17 cellular contexts compared by ENCODE assay signal in genomic region chr11:23585700-23586099, GRCh38.
"Had no signal": no experiment of that assay in that cellular context is flagged by ENCODE, and none has a peak within 500 bp of the region (broad histone marks: within the 10 kb centered on the region; RNA-seq: fewer than 3 reads in every experiment).

No MANE protein-coding gene starts in this region.

- H3K4me3 ChIP-seq: colonic mucosa, esophagus squamous epithelium, gastroesophageal sphincter, left ventricle myocardium inferior, tibial nerve had no signal

- H3K9me3 Mint-ChIP-seq: activated B cell treated with CpG ODN at 0.5 μM for 24 hours; activated naive CD4-positive, alpha-beta T cell treated with anti-CD3 and anti-CD28 coated beads, Interleukin-2, amount 50 U/mL, for 24 hours had no signal

- H3K27me3 ChIP-seq: colonic mucosa, esophagus squamous epithelium, gastroesophageal sphincter, tibial nerve had no signal

- H3K36me3 Mint-ChIP-seq: activated naive CD4-positive, alpha-beta T cell treated with anti-CD3 and anti-CD28 coated beads, Interleukin-2, amount 50 U/mL, for 24 hours; naive thymus-derived CD4-positive, alpha-beta T cell; stimulated activated memory B cell treated with anti-CD40 and anti-IgM and Interleukin-4, amounts not matched to agents 10 μg/mL and 1 μg/mL and 100 μg/mL, for 72 hours had no signal

- H3K4me3 Mint-ChIP-seq: activated B cell treated with CpG ODN at 0.5 μM for 24 hours; activated CD8-positive, alpha-beta T cell treated with anti-CD3 and anti-CD28 coated beads for 36 hours; activated naive CD4-positive, alpha-beta T cell treated with anti-CD3 and anti-CD28 coated beads, Interleukin-2, amount 50 U/mL, for 24 hours; activated T-cell treated with anti-CD3 and anti-CD28 coated beads, Interleukin-2, amount 50 U/mL, for 4 hours; naive thymus-derived CD4-positive, alpha-beta T cell; stimulated activated memory B cell treated with anti-CD40 and anti-IgM and Interleukin-4, amounts not matched to agents 10 μg/mL and 1 μg/mL and 100 μg/mL, for 72 hours had no signal

- DNase-seq: activated B cell treated with CpG ODN at 0.5 μM for 24 hours; activated CD4-positive, alpha-beta T cell treated with anti-CD3 and anti-CD28 coated beads for 48 hours; activated CD8-positive, alpha-beta T cell treated with anti-CD3 and anti-CD28 coated beads for 36 hours; activated effector memory CD4-positive, alpha-beta T cell treated with Interleukin-2 at 50 U/mL for 16 hours; activated T-cell treated with anti-CD3 and anti-CD28 coated beads, Interleukin-2, amount 50 U/mL, for 4 hours; colonic mucosa; effector CD4-positive, alpha-beta T cell; esophagus squamous epithelium; left ventricle myocardium inferior; naive thymus-derived CD4-positive, alpha-beta T cell; stimulated activated CD4-positive, alpha-beta T cell treated with anti-CD3 and anti-CD28 coated beads, Interleukin-2, amount 100 ng/mL, for 48 hours; T-helper 2 cell had no signal

- H3K27ac ChIP-seq: colonic mucosa, esophagus squamous epithelium, left ventricle myocardium inferior, parathyroid adenoma, tibial nerve had no signal

- H3K27me3 Mint-ChIP-seq: activated B cell treated with CpG ODN at 0.5 μM for 24 hours; activated CD8-positive, alpha-beta T cell treated with anti-CD3 and anti-CD28 coated beads for 36 hours; activated naive CD4-positive, alpha-beta T cell treated with anti-CD3 and anti-CD28 coated beads, Interleukin-2, amount 50 U/mL, for 24 hours; naive thymus-derived CD4-positive, alpha-beta T cell; stimulated activated memory B cell treated with anti-CD40 and anti-IgM and Interleukin-4, amounts not matched to agents 10 μg/mL and 1 μg/mL and 100 μg/mL, for 72 hours had no signal

- H3K27ac Mint-ChIP-seq: activated B cell treated with CpG ODN at 0.5 μM for 24 hours; activated CD8-positive, alpha-beta T cell treated with anti-CD3 and anti-CD28 coated beads for 36 hours; activated naive CD4-positive, alpha-beta T cell treated with anti-CD3 and anti-CD28 coated beads, Interleukin-2, amount 50 U/mL, for 24 hours; naive thymus-derived CD4-positive, alpha-beta T cell; stimulated activated memory B cell treated with anti-CD40 and anti-IgM and Interleukin-4, amounts not matched to agents 10 μg/mL and 1 μg/mL and 100 μg/mL, for 72 hours had no signal

- H2AFZ ChIP-seq: parathyroid adenoma had no signal

- H3K79me2 ChIP-seq: parathyroid adenoma had no signal

- H3K4me1 ChIP-seq: colonic mucosa, esophagus squamous epithelium, left ventricle myocardium inferior, parathyroid adenoma, tibial nerve had no signal

- H3K36me3 ChIP-seq: colonic mucosa, esophagus squamous epithelium, gastroesophageal sphincter, left ventricle myocardium inferior, tibial nerve had no signal

- H3K9me3 ChIP-seq: colonic mucosa, esophagus squamous epithelium, gastroesophageal sphincter, left ventricle myocardium inferior, tibial nerve had no signal

- ATAC-seq: activated CD8-positive, alpha-beta T cell treated with anti-CD3 and anti-CD28 coated beads for 36 hours; activated T-cell treated with anti-CD3 and anti-CD28 coated beads, Interleukin-2, amount 50 U/mL, for 4 hours; gastroesophageal sphincter; naive thymus-derived CD4-positive, alpha-beta T cell; stimulated activated memory B cell treated with anti-CD40 and anti-IgM and Interleukin-4, amounts not matched to agents 10 μg/mL and 1 μg/mL and 100 μg/mL, for 72 hours had no signal

- H3K4me1 Mint-ChIP-seq: activated B cell treated with CpG ODN at 0.5 μM for 24 hours; activated naive CD4-positive, alpha-beta T cell treated with anti-CD3 and anti-CD28 coated beads, Interleukin-2, amount 50 U/mL, for 24 hours; stimulated activated memory B cell treated with anti-CD40 and anti-IgM and Interleukin-4, amounts not matched to agents 10 μg/mL and 1 μg/mL and 100 μg/mL, for 72 hours had no signal
